Comparison of ENCODE assay signal across 17 cellular contexts in genomic region chr1:41712687-41713086, GRCh38.
DNase-seq lines count a peak whose midpoint lies in the region; ATAC-seq and FAIRE-seq lines count a peak whose summit lies in the region.
"Had no signal": no experiment of that assay in that cellular context is flagged by ENCODE, and none has a peak within 500 bp of the region (broad histone marks: within the 10 kb centered on the region; RNA-seq: fewer than 3 reads in every experiment).

No MANE protein-coding gene starts in this region.

- H3K4me1 ChIP-seq in Karpas-422 (ENCODE audit: low read length): peaks cover 28% of the 10 kb centered on the region

- peak; percentile 39 for DNase-seq in ELR (ENCODE audit: low read depth)
- DNase-seq in RCC 7860 (ENCODE audit: low spot score): peak; percentile 87
- peak; percentile 81 for DNase-seq in glomerular visceral epithelial cell (ENCODE audit: extremely low spot score)
- DNase-seq in posterior vena cava (ENCODE audit: low spot score): peak; percentile 78
- DNase-seq in activated CD8-positive, alpha-beta memory T cell treated with anti-CD3 and anti-CD28 coated beads for 24 hours: no peak
- no peak for DNase-seq in Karpas-422
- DNase-seq: activated naive CD4-positive, alpha-beta T cell treated with Interleukin-2 at 50 U/mL for 16 hours; CD4-positive, alpha-beta memory T cell; central memory CD4-positive, alpha-beta T cell; natural killer cell; NCI-H510A; SIG-M5; sigmoid colon; stimulated activated naive CD8-positive, alpha-beta T cell treated with anti-CD3 and anti-CD28 coated beads, Interleukin-15, Interleukin-2, amounts not matched to agents 100 U/mL and 50 U/mL, for 24 hours had no signal

- intact Hi-C loops in posterior vena cava (cut with DNase I): no loop called here

- no peaks in the 10 kb centered on the region for H3K27me3 ChIP-seq in Karpas-422 (ENCODE audit: low read length)
- H3K27me3 ChIP-seq: sigmoid colon had no signal

- H3K4me2 ChIP-seq in Karpas-422 (ENCODE audit: low read depth, low read length, poor library complexity, severe bottlenecking): no peak overlapping the region

- no peak for ATAC-seq in GM21381 (IDR thresholded peaks at IDR 0.05; ENCODE audit: unreplicated experiment)
- ATAC-seq: left lobe of liver; stimulated activated naive CD8-positive, alpha-beta T cell treated with anti-CD3 and anti-CD28 coated beads, Interleukin-15, Interleukin-2, amounts not matched to agents 100 U/mL and 50 U/mL, for 24 hours had no signal

- no peaks in the 10 kb centered on the region for H3K9me2 ChIP-seq in Karpas-422 (replicated peaks; ENCODE audit: insufficient read depth, low read length)

- no peaks in the 10 kb centered on the region for H3K9me3 ChIP-seq in Karpas-422 (ENCODE audit: low read length)
- H3K9me3 ChIP-seq: sigmoid colon had no signal

- no peaks in the 10 kb centered on the region for H3K36me3 ChIP-seq in Karpas-422 (ENCODE audit: insufficient read depth, low read length)
- H3K36me3 ChIP-seq: sigmoid colon had no signal

- no peak overlapping the region for H3K9ac ChIP-seq in Karpas-422 (ENCODE audit: low read length)

- H3K27ac ChIP-seq in Karpas-422 (ENCODE audit: low read length): no peak overlapping the region
- H3K27ac ChIP-seq: epithelial cell of prostate, sigmoid colon had no signal

- FAIRE-seq in RCC 7860 (lab: Jason Lieb, UNC): peak; percentile 89

- no peaks in the 10 kb centered on the region for H4K20me1 ChIP-seq in Karpas-422 (ENCODE audit: insufficient read depth, low read depth, low read length)

- H2AFZ ChIP-seq in Karpas-422 (ENCODE audit: low read length): no peak overlapping the region

- H3K4me3 ChIP-seq in Karpas-422 (ENCODE audit: low read length): no peak overlapping the region
- H3K4me3 ChIP-seq: sigmoid colon had no signal

- H3K79me2 ChIP-seq in Karpas-422 (ENCODE audit: low read length): no peaks in the 10 kb centered on the region

Comparison
In these comparisons a context has a peak if more than half of its experiments do, and no peak if none do; other contexts are left out.
1. DNase-seq: peak in ELR (single experiment), RCC 7860 (single experiment), glomerular visceral epithelial cell (single experiment) and posterior vena cava (single experiment); none in activated CD8-positive, alpha-beta memory T cell treated with anti-CD3 and anti-CD28 coated beads for 24 hours (single experiment) and Karpas-422 (single experiment).